21 cellular contexts compared by ENCODE assay signal in genomic region chr13:61913183-61913582, GRCh38.
"Had no signal": no experiment of that assay in that cellular context is flagged by ENCODE, and none has a peak within 500 bp of the region (broad histone marks: within the 10 kb centered on the region; RNA-seq: fewer than 3 reads in every experiment).

No MANE protein-coding gene starts in this region.

- ATAC-seq: effector memory CD8-positive, alpha-beta T cell; heart right ventricle; left cardiac atrium; lower lobe of right lung; natural killer cell; pancreas; right lobe of liver; stimulated activated memory B cell treated with anti-CD40 and anti-IgM and Interleukin-4, amounts not matched to agents 10 μg/mL and 1 μg/mL and 100 μg/mL, for 72 hours had no signal

- DNase-seq: effector memory CD8-positive, alpha-beta T cell; esophagus squamous epithelium; heart right ventricle; hypothalamus; islet precursor cell; left cardiac atrium; left ventricle myocardium inferior; lower lobe of right lung; natural killer cell; nucleus accumbens; pancreas; retina; right lobe of liver; spleen; stimulated activated CD4-positive, alpha-beta T cell treated with anti-CD3 and anti-CD28 coated beads, Interleukin-15, amount 100 ng/mL, for 24 hours; stimulated activated CD4-positive, alpha-beta T cell treated with anti-CD3 and anti-CD28 coated beads, Interleukin-1b, Interleukin-23, amount 100 ng/mL, for 48 hours; stimulated activated CD4-positive, alpha-beta T cell treated with anti-CD3 and anti-CD28 coated beads, Interleukin-4, amount 100 ng/mL, for 24 hours; tibial artery; upper lobe of left lung had no signal

- H3K27me3 ChIP-seq: esophagus squamous epithelium, heart right ventricle, pancreas, right lobe of liver, spleen, tibial artery, upper lobe of left lung had no signal

- H3K36me3 ChIP-seq: esophagus squamous epithelium, heart right ventricle, left ventricle myocardium inferior, lower lobe of right lung, pancreas, prostate gland, right lobe of liver, spleen, tibial artery, upper lobe of left lung had no signal

- H3K4me3 ChIP-seq: esophagus squamous epithelium, heart right ventricle, left ventricle myocardium inferior, lower lobe of right lung, pancreas, prostate gland, right lobe of liver, spleen, tibial artery, upper lobe of left lung had no signal

- H3K27ac ChIP-seq: esophagus squamous epithelium, heart right ventricle, left ventricle myocardium inferior, lower lobe of right lung, pancreas, prostate gland, right lobe of liver, spleen, tibial artery, upper lobe of left lung had no signal

- H3K9me3 ChIP-seq: esophagus squamous epithelium, left ventricle myocardium inferior, lower lobe of right lung, pancreas, prostate gland, right lobe of liver, tibial artery, upper lobe of left lung had no signal

- H3K4me1 ChIP-seq: esophagus squamous epithelium, heart right ventricle, left ventricle myocardium inferior, lower lobe of right lung, pancreas, prostate gland, right lobe of liver, spleen, tibial artery, upper lobe of left lung had no signal
